In genomic region chr16:18535519-18536168, GRCh38 we compare ENCODE assay signal across 1 cellular context.
A peak's percentile ranks its signal among the peaks of the same experiment; 100 is the strongest.
TF ChIP-seq lines count a peak whose summit lies in the region.
"Not testable (repeated sequence)": the region's sequence is repeated elsewhere in the genome, so short reads cannot be mapped to it uniquely, and the experiment has no call there.

No MANE protein-coding gene starts in this region.

TF ChIP-seq in K562, 482 proteins besides CTCF, POLR2A, EP300 and RAD21 (continued from another document):
- TF ChIP-seq PRDM10 (IDR thresholded peaks at IDR 0.05; ENCODE audit: partially characterized antibody), result peak; percentile 55
- TF ChIP-seq KLF16 (IDR thresholded peaks at IDR 0.05), result peak; percentile 60; the same call in 1 of the 2 replicates
- TF ChIP-seq TCF3 (CRISPR knock-in tag; IDR thresholded peaks at IDR 0.05), result peak; percentile 55
- TF ChIP-seq CTBP1 (IDR thresholded peaks at IDR 0.05; ENCODE audit: borderline replicate concordance), result peak; percentile 49; the same call in 1 of the 2 replicates
- TF ChIP-seq CEBPB (tag; IDR thresholded peaks at IDR 0.05), result peak; percentile 27; the same call in 1 of the 2 replicates
- TF ChIP-seq EGR1 (conservative IDR thresholded peaks at IDR 0.05), result peak; percentile 58
- TF ChIP-seq DPF2 (IDR thresholded peaks at IDR 0.05), result peak; percentile 85
- peak in 1 of 2 experiments; percentile 34; a peak in 1 of 4 replicates for TF ChIP-seq MNT (conservative IDR thresholded peaks at IDR 0.05)
- peak; percentile 90 for TF ChIP-seq SMAD4 (CRISPR knock-in tag; conservative IDR thresholded peaks at IDR 0.05)
- TF ChIP-seq USF2 (CRISPR knock-in tag; IDR thresholded peaks at IDR 0.05), result peak; percentile 75
- TF ChIP-seq MAZ (CRISPR knock-in tag; conservative IDR thresholded peaks at IDR 0.05 in 1 of 2, IDR thresholded peaks at IDR 0.05 in 1 of 2), result 0 out of 4 replicates have a peak, but pooled peaks of 1 of the 2 experiments have one; percentile 27
- peak; percentile 92 to 93 for TF ChIP-seq KDM1A (IDR thresholded peaks at IDR 0.05)
- peak; percentile 88 for TF ChIP-seq HDAC2 (IDR thresholded peaks at IDR 0.05)
- TF ChIP-seq CBFA2T3 (IDR thresholded peaks at IDR 0.05), result peak; percentile 90
- TF ChIP-seq NCOR1 (IDR thresholded peaks at IDR 0.05), result peak; percentile 73
- peak; percentile 83 for TF ChIP-seq TAL1 (IDR thresholded peaks at IDR 0.05)
- TF ChIP-seq HDAC3 (IDR thresholded peaks at IDR 0.05; ENCODE audit: borderline replicate concordance, partially characterized antibody), result peak; percentile 33
- TF ChIP-seq SOX6 (IDR thresholded peaks at IDR 0.05), result peak; percentile 70
- peak; percentile 31; the same call in 1 of the 2 replicates for TF ChIP-seq GATA2 (CRISPR knock-in tag; IDR thresholded peaks at IDR 0.05)
- peak in 1 of 2 experiments; percentile 45 for TF ChIP-seq AFF1 (IDR thresholded peaks at IDR 0.05; ENCODE audit: low read depth in 1 of 2, partially characterized antibody in 2 of 2)
- peak in 1 of 2 experiments; percentile 60; a peak in 1 of 4 replicates for TF ChIP-seq TBL1XR1 (IDR thresholded peaks at IDR 0.05; ENCODE audit: low read length in 2 of 2)
- peak; percentile 58; the same call in 1 of the 2 replicates for TF ChIP-seq MTA3 (IDR thresholded peaks at IDR 0.05; ENCODE audit: borderline replicate concordance)
- peak; percentile 76 for TF ChIP-seq SMARCA4 (IDR thresholded peaks at IDR 0.05)
- TF ChIP-seq TEAD4 (IDR thresholded peaks at IDR 0.05; ENCODE audit: low read length), result peak; percentile 57
- not testable (repeated sequence) for TF ChIP-seq TEAD4 (CRISPR knock-in tag; IDR thresholded peaks at IDR 0.05; ENCODE audit: borderline replicate concordance)
- TF ChIP-seq HDAC1 (IDR thresholded peaks at IDR 0.05), result peak in 1 of 2 experiments; percentile 80; a peak in 2 of 4 replicates
- TF ChIP-seq CXXC5 (CRISPR knock-in tag; IDR thresholded peaks at IDR 0.05), result 0 out of 2 replicates have a peak, but pooled peaks have one; percentile 28
- peak; percentile 66; the same call in 1 of the 2 replicates for TF ChIP-seq MIER1 (IDR thresholded peaks at IDR 0.05; ENCODE audit: low read depth)
- peak; percentile 68 for TF ChIP-seq NFIC (IDR thresholded peaks at IDR 0.05)
- TF ChIP-seq CBFA2T2 (conservative IDR thresholded peaks at IDR 0.05), result peak; percentile 81
- peak; percentile 85 for TF ChIP-seq ARID1B (IDR thresholded peaks at IDR 0.05)
- TF ChIP-seq USF1 (CRISPR knock-in tag; IDR thresholded peaks at IDR 0.05), result 0 out of 2 replicates have a peak, but pooled peaks have one; percentile 26
- 0 out of 2 replicates have a peak, but pooled peaks have one; percentile 49 for TF ChIP-seq BCOR (IDR thresholded peaks at IDR 0.05)
